Comparison of ENCODE assay signal across 7 cellular contexts in the genomic region with DNA sequence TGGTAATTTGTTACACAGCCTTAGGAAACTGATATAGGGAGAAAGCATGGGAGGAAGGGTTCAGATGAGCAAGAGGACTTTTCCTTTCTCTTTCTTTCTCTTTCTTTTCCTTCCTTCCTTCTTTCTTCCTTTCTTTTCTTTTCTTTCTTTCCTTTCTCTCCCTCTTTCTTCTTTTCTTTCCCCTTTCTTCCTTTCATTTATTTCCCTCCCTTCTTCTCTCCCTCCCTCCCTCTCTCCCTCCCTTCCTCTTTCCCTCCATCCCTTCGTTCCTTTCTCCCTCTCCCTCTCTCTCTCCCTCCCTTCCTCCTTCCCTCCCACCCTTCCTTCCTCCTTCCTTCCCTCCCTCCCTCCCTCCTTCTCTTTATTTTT.
"Had no signal": no experiment of that assay in that cellular context is flagged by ENCODE, and none has a peak within 500 bp of the region (broad histone marks: within the 10 kb centered on the region; RNA-seq: fewer than 3 reads in every experiment).

No MANE protein-coding gene starts in this region.

- DNase-seq: IMR-90, KBM-7, KG1 had no signal

- H3K4me2 ChIP-seq: KMS-11 had no signal

- ATAC-seq: K562 had no signal

- H3K4me3 ChIP-seq: K562 had no signal

- H3K27ac ChIP-seq: HL-60, KMS-11 had no signal

- H3K9ac ChIP-seq: KMS-11 had no signal

- FAIRE-seq: HTR-8/SVneo, K562 had no signal
